ENCODE assay signal across 8 cellular contexts in the genomic region with DNA sequence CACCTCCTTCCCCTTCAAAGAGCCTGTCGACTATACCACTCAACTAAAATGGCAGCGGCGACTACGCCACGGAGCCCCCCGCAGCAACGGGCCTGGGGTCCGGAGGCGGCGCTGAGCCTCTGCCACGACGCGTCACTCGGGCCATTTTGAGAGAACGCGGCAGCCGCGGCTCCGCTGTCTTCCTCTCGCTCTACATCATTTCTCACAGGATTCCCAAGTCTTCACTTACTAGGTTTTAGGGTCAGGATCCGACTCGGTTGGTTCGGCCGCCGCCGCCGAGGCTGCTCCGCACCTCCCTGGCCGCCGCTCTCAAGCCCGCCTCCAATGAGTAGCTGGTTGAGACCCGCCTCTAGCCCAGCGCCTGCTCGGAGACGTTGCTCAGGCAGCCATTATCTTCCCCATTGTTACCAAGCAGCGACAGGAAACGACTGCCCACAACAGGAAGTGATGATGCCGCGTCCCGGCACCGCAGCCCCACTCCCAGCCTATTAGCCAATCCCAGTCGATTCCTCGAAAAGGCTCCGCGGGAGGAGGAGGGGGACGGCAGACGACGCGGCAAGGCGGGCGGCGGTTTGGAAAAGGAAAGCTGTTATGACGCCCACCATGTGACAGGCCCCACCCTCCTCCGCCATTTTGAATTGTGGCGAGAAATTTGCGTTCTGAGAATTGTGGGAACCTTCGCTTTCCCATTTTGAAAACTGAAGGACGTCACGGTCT. TPM values are rescaled to one million over a fixed set of nuclear protein-coding genes. Genes with fewer than 3 reads are reported as not detected.
DNase-seq lines count a peak whose midpoint lies in the region; ATAC-seq and TF ChIP-seq lines count a peak whose summit lies in the region.

A gene with protein sequence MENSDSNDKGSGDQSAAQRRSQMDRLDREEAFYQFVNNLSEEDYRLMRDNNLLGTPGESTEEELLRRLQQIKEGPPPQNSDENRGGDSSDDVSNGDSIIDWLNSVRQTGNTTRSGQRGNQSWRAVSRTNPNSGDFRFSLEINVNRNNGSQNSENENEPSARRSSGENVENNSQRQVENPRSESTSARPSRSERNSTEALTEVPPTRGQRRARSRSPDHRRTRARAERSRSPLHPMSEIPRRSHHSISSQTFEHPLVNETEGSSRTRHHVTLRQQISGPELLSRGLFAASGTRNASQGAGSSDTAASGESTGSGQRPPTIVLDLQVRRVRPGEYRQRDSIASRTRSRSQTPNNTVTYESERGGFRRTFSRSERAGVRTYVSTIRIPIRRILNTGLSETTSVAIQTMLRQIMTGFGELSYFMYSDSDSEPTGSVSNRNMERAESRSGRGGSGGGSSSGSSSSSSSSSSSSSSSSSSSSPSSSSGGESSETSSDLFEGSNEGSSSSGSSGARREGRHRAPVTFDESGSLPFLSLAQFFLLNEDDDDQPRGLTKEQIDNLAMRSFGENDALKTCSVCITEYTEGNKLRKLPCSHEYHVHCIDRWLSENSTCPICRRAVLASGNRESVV (minus strand): TSS at position 432 of the 717 bp plus-strand sequence. CDS start 18,647 bp downstream, outside the sequence.

- TF ChIP-seq CTCF in GM13977 (IDR thresholded peaks at IDR 0.05; ENCODE audit: extremely low read depth, insufficient read depth, missing control alignments) (no peak), upper lobe of right lung (IDR thresholded peaks at IDR 0.05) (no peak)

- peak within 1 kb of the TSS; percentile 99 for H3K27ac ChIP-seq in upper lobe of right lung

- peak within 1 kb of the TSS; percentile 67 for H3K4me3 ChIP-seq in upper lobe of right lung

- no peaks in the 10 kb centered on the region for H3K27me3 Mint-ChIP-seq in T-helper 1 cell treated with Interleukin-12 subunit alpha and Interleukin-12 subunit beta and Interleukin-4 antibody, amounts not matched to agents 30 μg/mL and 1 μg/mL, for 36 hours (ENCODE audit: low read depth)

- H3K27me3 ChIP-seq in upper lobe of right lung = no peaks in the 10 kb centered on the region

- ATAC-seq in HG02884 (IDR thresholded peaks at IDR 0.05; ENCODE audit: unreplicated experiment) (peak; percentile 87), left cardiac atrium (peak; percentile 99 to 100), upper lobe of right lung (peak; percentile 99)

- DNase-seq in GM13977 (ENCODE audit: low spot score) (peak; percentile 83), NCI-H1694 (lab: John Stamatoyannopoulos, UW) (peak; percentile 95), amniotic stem cell (lab: John Stamatoyannopoulos, UW) (peak; percentile 89), left cardiac atrium (peak; percentile 94), posterior vena cava (ENCODE audit: low spot score) (peak; percentile 97), upper lobe of right lung (peak; percentile 95)

- H3K4me1 ChIP-seq in upper lobe of right lung = no peaks in the 10 kb centered on the region

- H3K36me3 ChIP-seq in upper lobe of right lung = no peaks in the 10 kb centered on the region

- intact Hi-C loops in left cardiac atrium (cut with DNase I) (no loop called here), posterior vena cava (cut with DNase I) (no loop called here), upper lobe of right lung (cut with DNase I) (no loop called here)

- in situ Hi-C loops in GM13977 (cut with MboI; ENCODE audit: low pct_unique_long_range_greater_than_20kb, low sequenced_read_pairs, unreplicated experiment) = loop anchor here (25.0 kb wide), 1 partner anchor 298 kb away; no protein-coding TSS in a partner anchor

- peaks cover 10% of the 10 kb centered on the region for H3K4me1 Mint-ChIP-seq in T-helper 1 cell treated with Interleukin-12 subunit alpha and Interleukin-12 subunit beta and Interleukin-4 antibody, amounts not matched to agents 30 μg/mL and 1 μg/mL, for 36 hours (ENCODE audit: low read depth)

- no peaks in the 10 kb centered on the region for H3K9me3 Mint-ChIP-seq in T-helper 1 cell treated with Interleukin-12 subunit alpha and Interleukin-12 subunit beta and Interleukin-4 antibody, amounts not matched to agents 30 μg/mL and 1 μg/mL, for 36 hours

- peaks cover 17% of the 10 kb centered on the region for H3K36me3 Mint-ChIP-seq in T-helper 1 cell treated with Interleukin-12 subunit alpha and Interleukin-12 subunit beta and Interleukin-4 antibody, amounts not matched to agents 30 μg/mL and 1 μg/mL, for 36 hours (ENCODE audit: low read depth)

- peak within 1 kb of the TSS; percentile 100 for H3K27ac Mint-ChIP-seq in T-helper 1 cell treated with Interleukin-12 subunit alpha and Interleukin-12 subunit beta and Interleukin-4 antibody, amounts not matched to agents 30 μg/mL and 1 μg/mL, for 36 hours

- no peaks in the 10 kb centered on the region for H3K9me3 ChIP-seq in upper lobe of right lung

- H3K4me3 Mint-ChIP-seq in T-helper 1 cell treated with Interleukin-12 subunit alpha and Interleukin-12 subunit beta and Interleukin-4 antibody, amounts not matched to agents 30 μg/mL and 1 μg/mL, for 36 hours = peak within 1 kb of the TSS; percentile 99

RNA-seq across cellular contexts. Expression of the gene that starts here (rescaled TPM):
- total RNA-seq in left cardiac atrium = 10 to 100 TPM; 19.9 to 32.1 TPM
- total RNA-seq in posterior vena cava = 10 to 100 TPM; 31.6 to 32.9 TPM
- 30.0 TPM for total RNA-seq in upper lobe of right lung

Comparison
In these comparisons a context has a peak if more than half of its experiments do, and no peak if none do; other contexts are left out.
1. Peak in every context shown above with its lines: DNase-seq, ATAC-seq, H3K4me3 ChIP-seq and H3K27ac ChIP-seq.